Comparison of ENCODE assay signal across 25 cellular contexts in the genomic region with DNA sequence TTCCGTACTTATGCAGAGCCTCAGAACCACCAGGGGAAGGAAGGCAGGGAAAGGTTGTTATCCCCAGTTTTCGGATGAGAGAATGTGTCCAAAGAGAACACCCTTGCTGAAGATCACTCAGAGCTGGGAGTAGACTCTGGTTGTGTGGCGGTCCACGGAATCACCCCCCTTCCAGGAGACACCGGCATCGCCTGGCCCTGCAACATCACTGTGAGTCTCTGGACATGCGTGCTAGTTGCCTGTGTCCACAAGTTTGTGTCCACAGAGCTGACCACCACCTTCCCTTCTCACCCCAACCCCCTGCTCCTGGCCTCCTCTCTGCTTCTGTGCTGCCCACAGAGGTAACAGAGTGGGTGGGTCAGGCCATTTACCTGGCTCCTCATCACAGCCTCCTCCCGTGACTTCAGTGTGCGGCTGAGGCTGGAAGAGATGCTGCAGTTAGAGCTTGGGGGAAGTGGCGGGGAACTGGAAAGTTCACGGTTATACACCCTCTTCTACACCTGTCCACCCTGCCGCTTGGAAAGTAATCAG. TPM values are rescaled to one million over a fixed set of nuclear protein-coding genes. Genes with fewer than 3 reads are reported as not detected.
A peak's percentile ranks its signal among the peaks of the same experiment; 100 is the strongest.
DNase-seq lines count a peak whose midpoint lies in the region; ATAC-seq and TF ChIP-seq lines count a peak whose summit lies in the region.
"Had no signal": no experiment of that assay in that cellular context is flagged by ENCODE, and none has a peak within 500 bp of the region (broad histone marks: within the 10 kb centered on the region; RNA-seq: fewer than 3 reads in every experiment).

No MANE protein-coding gene starts in this region.

- H3K27ac ChIP-seq in dorsolateral prefrontal cortex (peak overlapping the region in 32 of 59 donors; percentile 2 to 71 (median 46)), neural progenitor cell (no peak overlapping the region), upper lobe of right lung (no peak overlapping the region)
- H3K27ac ChIP-seq: 22Rv1, KMS-11, SJCRH30 had no signal

- H3K4me1 Mint-ChIP-seq in neural progenitor cell: peaks cover 23% of the 10 kb centered on the region
- H3K4me1 Mint-ChIP-seq: IgD-negative memory B cell had no signal

- H3K4me2 ChIP-seq in neural progenitor cell: no peak overlapping the region
- H3K4me2 ChIP-seq: KMS-11 had no signal

- H3K27me3 ChIP-seq in dorsolateral prefrontal cortex (no peaks in the 10 kb centered on the region), neural progenitor cell (no peaks in the 10 kb centered on the region), upper lobe of right lung (no peaks in the 10 kb centered on the region)
- H3K27me3 ChIP-seq: SJCRH30 had no signal

- H3K4me3 Mint-ChIP-seq in neural progenitor cell: no peak overlapping the region
- H3K4me3 Mint-ChIP-seq: CD4-positive, alpha-beta T cell; IgD-negative memory B cell had no signal

- DNase-seq in activated T-cell treated with anti-CD3 and anti-CD28 coated beads, Interleukin-2, amount 50 U/mL, for 1 hour: peak; percentile 8
- no peak for DNase-seq in activated T-cell treated with anti-CD3 and anti-CD28 coated beads, Interleukin-2, amount 50 U/mL, for 48 hours
- DNase-seq in dorsolateral prefrontal cortex: peak in 2 of 10 donors; percentile 11 to 23
- no peak for DNase-seq in neural progenitor cell (ENCODE audit: low spot score)
- DNase-seq in upper lobe of right lung: peak; percentile 55
- no peak for DNase-seq in stimulated activated CD4-positive, alpha-beta T cell treated with anti-CD3 and anti-CD28 coated beads, Interleukin-2, amount 100 ng/mL, for 24 hours
- no peak for DNase-seq in stimulated activated CD4-positive, alpha-beta T cell treated with anti-CD3 and anti-CD28 coated beads, Interleukin-4, amount 100 ng/mL, for 1 hour
- no peak for DNase-seq in SHP77 treated with DMSO at 0.1 percent for 48 hours (lab: John Stamatoyannopoulos, UW)
- DNase-seq: CD4-positive, alpha-beta T cell; COR-L47; GOT3; HCEC 1CT; NCI-H1048; NCI-H1417; NCI-H1694 treated with DMSO at 0.1 percent for 48 hours; NCI-H2081; NCI-H2227 treated with DMSO at 0.1 percent for 48 hours; NCI-H510A; NCI-H69; PC-3; SJCRH30 had no signal

- H3K27ac Mint-ChIP-seq in neural progenitor cell: peak overlapping the region; percentile 87
- H3K27ac Mint-ChIP-seq: CD4-positive, alpha-beta T cell had no signal

- no peaks in the 10 kb centered on the region for H3F3A ChIP-seq in neural progenitor cell (ENCODE audit: low read depth)

- TF ChIP-seq CTCF in dorsolateral prefrontal cortex (IDR thresholded peaks at IDR 0.05 in 54 of 56, conservative IDR thresholded peaks at IDR 0.05 in 2 of 56; ENCODE audit: low read depth in 1 of 56, partially characterized antibody in 56 of 56) (no peak), neural progenitor cell (IDR thresholded peaks at IDR 0.05) (no peak), upper lobe of right lung (IDR thresholded peaks at IDR 0.05) (no peak)

- H3K27me3 Mint-ChIP-seq in neural progenitor cell (ENCODE audit: insufficient read depth, low read depth): peaks cover 12% of the 10 kb centered on the region

- ATAC-seq in upper lobe of right lung: no peak
- ATAC-seq: PC-3, SK-N-SH treated with all-trans-retinoic acid at 6 μM for 48 hours had no signal

- no peaks in the 10 kb centered on the region for H3K79me2 ChIP-seq in neural progenitor cell (ENCODE audit: low read depth)

- H3K9me3 ChIP-seq in neural progenitor cell (ENCODE audit: low read depth): no peaks in the 10 kb centered on the region
- no peaks in the 10 kb centered on the region for H3K9me3 ChIP-seq in upper lobe of right lung
- H3K9me3 ChIP-seq: SJCRH30 had no signal

- H3K36me3 Mint-ChIP-seq in neural progenitor cell: peaks cover 11% of the 10 kb centered on the region
- H3K36me3 Mint-ChIP-seq: IgD-negative memory B cell had no signal

- no peak overlapping the region for H3K4me3 ChIP-seq in dorsolateral prefrontal cortex
- H3K4me3 ChIP-seq in neural progenitor cell: no peak overlapping the region
- no peak overlapping the region for H3K4me3 ChIP-seq in upper lobe of right lung
- H3K4me3 ChIP-seq: SJCRH30 had no signal

- intact Hi-C loops in dorsolateral prefrontal cortex (cut with DNase I): no loop called here
- intact Hi-C loops in upper lobe of right lung (cut with DNase I): no loop called here

- H3K4me1 ChIP-seq in neural progenitor cell (peaks cover 5% of the 10 kb centered on the region), upper lobe of right lung (peaks cover 5% of the 10 kb centered on the region)

- H2AFZ ChIP-seq in neural progenitor cell (replicated peaks): no peak overlapping the region

- H3K9ac ChIP-seq in neural progenitor cell: no peak overlapping the region
- H3K9ac ChIP-seq: KMS-11 had no signal

- peaks cover 3% of the 10 kb centered on the region for H3K9me3 Mint-ChIP-seq in neural progenitor cell
- H3K9me3 Mint-ChIP-seq: CD4-positive, alpha-beta T cell; IgD-negative memory B cell had no signal

- H3K36me3 ChIP-seq in neural progenitor cell: no peaks in the 10 kb centered on the region
- H3K36me3 ChIP-seq in upper lobe of right lung: no peaks in the 10 kb centered on the region

- H4K20me1 ChIP-seq in neural progenitor cell (ENCODE audit: low read depth): no peaks in the 10 kb centered on the region

RNA-seq across cellular contexts. Expression of gene MYBPH, which starts 7.3 kb away (rescaled TPM):
- 1 to 10 TPM in 11 of 120 experiments, under 1 TPM in 54, not detected in 55; 0.24 to 4.4 (median 0.48) TPM for total RNA-seq in dorsolateral prefrontal cortex
- not detected in 2 replicates for total RNA-seq in neural progenitor cell (ENCODE audit: low replicate concordance)
- not detected for total RNA-seq in upper lobe of right lung
- total RNA-seq: CD4-positive, alpha-beta T cell; PC-3 had no signal

RNA-seq across cellular contexts. Expression of gene CHI3L1, which starts 18.2 kb away (rescaled TPM):
- total RNA-seq in dorsolateral prefrontal cortex (1,000 to 10,000 TPM in 3 of 120 experiments, 100 to 1,000 TPM in 31, 10 to 100 TPM in 86; 17.8 to 1,525 (median 52.6) TPM), neural progenitor cell (ENCODE audit: low replicate concordance) (0.95 and 1.7 TPM in 2 replicates), upper lobe of right lung (85.1 TPM)
- total RNA-seq: CD4-positive, alpha-beta T cell; PC-3; SJCRH30 had no signal

RNA-seq across cellular contexts. Expression of gene ADORA1, which starts 40.8 kb away (rescaled TPM):
- total RNA-seq in dorsolateral prefrontal cortex (100 to 1,000 TPM in 3 of 120 experiments, 10 to 100 TPM in 117; 45.1 to 109 (median 75.9) TPM), neural progenitor cell (ENCODE audit: low replicate concordance) (1.1 and 3.2 TPM in 2 replicates), upper lobe of right lung (4.1 TPM)
- total RNA-seq: CD4-positive, alpha-beta T cell had no signal

Comparison
In these comparisons a context has a peak if more than half of its experiments do, and no peak if none do; other contexts are left out.
1. DNase-seq: peak in activated T-cell treated with anti-CD3 and anti-CD28 coated beads, Interleukin-2, amount 50 U/mL, for 1 hour (single experiment) and upper lobe of right lung (single experiment); none in activated T-cell treated with anti-CD3 and anti-CD28 coated beads, Interleukin-2, amount 50 U/mL, for 48 hours (0 of 2), neural progenitor cell (single experiment), stimulated activated CD4-positive, alpha-beta T cell treated with anti-CD3 and anti-CD28 coated beads, Interleukin-2, amount 100 ng/mL, for 24 hours (0 of 2), stimulated activated CD4-positive, alpha-beta T cell treated with anti-CD3 and anti-CD28 coated beads, Interleukin-4, amount 100 ng/mL, for 1 hour (single experiment) and SHP77 treated with DMSO at 0.1 percent for 48 hours (single experiment).
2. H3K27ac ChIP-seq: peak in dorsolateral prefrontal cortex (32 of 59); none in neural progenitor cell (single experiment) and upper lobe of right lung (single experiment).